ENCODE assay signal across 12 cellular contexts in the genomic region with DNA sequence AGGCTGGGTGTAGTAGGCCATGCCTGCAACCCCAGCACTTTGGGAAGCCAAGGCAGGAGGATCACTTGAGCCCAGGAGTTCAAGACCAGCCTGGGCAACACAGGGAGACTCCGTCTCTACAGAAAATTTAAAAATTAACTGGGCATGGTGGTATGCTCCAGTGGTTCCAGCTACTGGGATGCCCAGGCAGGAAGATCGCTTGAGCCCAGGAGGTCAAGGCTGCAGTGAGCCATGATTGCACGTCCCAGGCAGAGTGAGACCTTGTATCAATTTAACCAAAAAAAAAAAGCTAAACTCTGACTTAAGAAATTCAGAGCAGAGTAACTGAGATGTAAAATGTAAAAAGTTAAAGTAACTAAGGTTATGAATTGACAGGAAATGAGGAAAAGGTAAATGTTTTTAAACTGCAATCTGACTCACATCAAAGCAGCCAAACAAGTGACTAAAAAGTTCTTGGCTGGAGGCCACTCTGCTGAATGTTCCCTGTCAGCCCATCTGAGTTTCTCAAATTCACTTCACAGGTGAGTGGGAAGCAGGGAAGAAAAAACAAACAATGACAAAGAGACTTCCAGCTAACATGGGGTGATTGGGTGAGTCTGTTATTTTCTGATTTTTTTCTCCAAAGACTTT. TPM values are rescaled to one million over a fixed set of nuclear protein-coding genes. Genes with fewer than 3 reads are reported as not detected.
DNase-seq lines count a peak whose midpoint lies in the region; TF ChIP-seq lines count a peak whose summit lies in the region.
"Had no signal": no experiment of that assay in that cellular context is flagged by ENCODE, and none has a peak within 500 bp of the region (broad histone marks: within the 10 kb centered on the region; RNA-seq: fewer than 3 reads in every experiment).

No MANE protein-coding gene starts in this region.

- no peaks in the 10 kb centered on the region for H3K27me3 ChIP-seq in fibroblast of lung (ENCODE audit: control insufficient read depth, insufficient read depth, low read length)
- H3K27me3 ChIP-seq: transverse colon had no signal

- H3K4me1 Mint-ChIP-seq in progenitor cell of endocrine pancreas (ENCODE audit: low read depth), result peaks cover 23% of the 10 kb centered on the region
- no peaks in the 10 kb centered on the region for H3K4me1 Mint-ChIP-seq in activated T-helper 2 cell treated with anti-CD3 and anti-CD28 coated beads, Interferon-gamma antibody, Interleukin-2, Interleukin-4, amounts not matched to agents 10 μg/mL and 5 μg/mL and 100 μg/mL, durations not matched to agents 14 hours and 24 hours and 36 hours (ENCODE audit: low read depth)

- no peaks in the 10 kb centered on the region for H3K27me3 Mint-ChIP-seq in progenitor cell of endocrine pancreas
- H3K27me3 Mint-ChIP-seq in activated T-helper 2 cell treated with anti-CD3 and anti-CD28 coated beads, Interferon-gamma antibody, Interleukin-2, Interleukin-4, amounts not matched to agents 10 μg/mL and 5 μg/mL and 100 μg/mL, durations not matched to agents 14 hours and 24 hours and 36 hours (ENCODE audit: low read depth), result no peaks in the 10 kb centered on the region

- H3K79me2 ChIP-seq in fibroblast of lung (ENCODE audit: control insufficient read depth, insufficient read depth, low read length), result peaks cover 2% of the 10 kb centered on the region

- peak overlapping the region; percentile 89 for H3K27ac Mint-ChIP-seq in progenitor cell of endocrine pancreas
- no peak overlapping the region for H3K27ac Mint-ChIP-seq in activated T-helper 2 cell treated with anti-CD3 and anti-CD28 coated beads, Interferon-gamma antibody, Interleukin-2, Interleukin-4, amounts not matched to agents 10 μg/mL and 5 μg/mL and 100 μg/mL, durations not matched to agents 14 hours and 24 hours and 36 hours

- intact Hi-C loops in activated T-helper 2 cell treated with anti-CD3 and anti-CD28 coated beads, Interferon-gamma antibody, Interleukin-2, Interleukin-4, amounts not matched to agents 10 μg/mL and 5 μg/mL and 100 μg/mL, durations not matched to agents 14 hours and 24 hours and 36 hours (cut with micrococcal nuclease), result no loop called here

- H2AFZ ChIP-seq in fibroblast of lung (ENCODE audit: low read length), result no peak overlapping the region

- no peak overlapping the region for H3K9ac ChIP-seq in fibroblast of lung (ENCODE audit: insufficient read depth, low read length)

- H3K36me3 Mint-ChIP-seq in progenitor cell of endocrine pancreas (ENCODE audit: insufficient read depth), result peaks cover 9% of the 10 kb centered on the region
- no peaks in the 10 kb centered on the region for H3K36me3 Mint-ChIP-seq in activated T-helper 2 cell treated with anti-CD3 and anti-CD28 coated beads, Interferon-gamma antibody, Interleukin-2, Interleukin-4, amounts not matched to agents 10 μg/mL and 5 μg/mL and 100 μg/mL, durations not matched to agents 14 hours and 24 hours and 36 hours (ENCODE audit: low read depth)

- TF ChIP-seq CTCF in fibroblast of lung (conservative IDR thresholded peaks at IDR 0.05 in 1 of 2, IDR thresholded peaks at IDR 0.05 in 1 of 2; ENCODE audit: low read depth in 1 of 2, low read length in 2 of 2) (no peak), progenitor cell of endocrine pancreas (IDR thresholded peaks at IDR 0.05; ENCODE audit: unreplicated experiment) (no peak)

- H3K4me3 ChIP-seq in fibroblast of lung (replicated peaks in 1 of 4; ENCODE audit: control extremely low read depth in 1 of 4, insufficient read depth in 1 of 4, low read depth in 3 of 4, low read length in 4 of 4), result no peak overlapping the region
- H3K4me3 ChIP-seq: transverse colon had no signal

- no peak overlapping the region for H3K4me3 Mint-ChIP-seq in progenitor cell of endocrine pancreas (ENCODE audit: low read depth)
- no peak overlapping the region for H3K4me3 Mint-ChIP-seq in activated T-helper 2 cell treated with anti-CD3 and anti-CD28 coated beads, Interferon-gamma antibody, Interleukin-2, Interleukin-4, amounts not matched to agents 10 μg/mL and 5 μg/mL and 100 μg/mL, durations not matched to agents 14 hours and 24 hours and 36 hours (ENCODE audit: low read depth)

- H3K4me1 ChIP-seq in fibroblast of lung (ENCODE audit: control insufficient read depth, extremely low read depth, insufficient read depth, low read length), result peaks cover 3% of the 10 kb centered on the region

- H3K9me3 Mint-ChIP-seq in progenitor cell of endocrine pancreas (ENCODE audit: low read depth), result peaks cover 2% of the 10 kb centered on the region
- peaks cover 6% of the 10 kb centered on the region for H3K9me3 Mint-ChIP-seq in activated T-helper 2 cell treated with anti-CD3 and anti-CD28 coated beads, Interferon-gamma antibody, Interleukin-2, Interleukin-4, amounts not matched to agents 10 μg/mL and 5 μg/mL and 100 μg/mL, durations not matched to agents 14 hours and 24 hours and 36 hours

- H3K36me3 ChIP-seq in fibroblast of lung (ENCODE audit: control insufficient read depth, insufficient read depth, low read length), result no peaks in the 10 kb centered on the region
- H3K36me3 ChIP-seq: transverse colon had no signal

- no peak overlapping the region for H3K4me2 ChIP-seq in fibroblast of lung (ENCODE audit: extremely low read depth, insufficient read depth, low read length)

- H4K20me1 ChIP-seq in fibroblast of lung (ENCODE audit: control insufficient read depth, extremely low read depth, insufficient read depth, low read length), result no peaks in the 10 kb centered on the region

- no peaks in the 10 kb centered on the region for H3K9me3 ChIP-seq in fibroblast of lung (ENCODE audit: control insufficient read depth, insufficient read depth, low read depth, low read length)
- H3K9me3 ChIP-seq: transverse colon had no signal

- no peak overlapping the region for H3K27ac ChIP-seq in fibroblast of lung (ENCODE audit: insufficient read depth, low read length)
- H3K27ac ChIP-seq: transverse colon had no signal

- peak in 2 of 3 experiments; percentile 12 to 36 for DNase-seq in NCI-H1417 (lab: John Stamatoyannopoulos, UW)
- DNase-seq in NCI-H1417 treated with DMSO at 0.1 percent for 48 hours (lab: John Stamatoyannopoulos, UW), result no peak
- DNase-seq in NCI-H2196 treated with DMSO at 0.1 percent for 48 hours (lab: John Stamatoyannopoulos, UW; ENCODE audit: unreplicated experiment), result peak; percentile 40
- DNase-seq in fibroblast of lung (ENCODE audit: low read depth in 2 of 2), result peak; percentile 26 to 73
- DNase-seq in progenitor cell of endocrine pancreas (ENCODE audit: low spot score, unreplicated experiment), result no peak
- DNase-seq in activated T-helper 2 cell treated with anti-CD3 and anti-CD28 coated beads, Interferon-gamma antibody, Interleukin-2, Interleukin-4, amounts not matched to agents 10 μg/mL and 5 μg/mL and 100 μg/mL, durations not matched to agents 14 hours and 24 hours and 36 hours (ENCODE audit: low spot score), result no peak
- DNase-seq in activated gamma-delta T cell treated with Interleukin-2 at 50 U/mL for 16 hours, result no peak
- no peak for DNase-seq in NCI-H128 (lab: John Stamatoyannopoulos, UW; ENCODE audit: unreplicated experiment)
- DNase-seq: activated T-cell treated with anti-CD3 and anti-CD28 coated beads, Interleukin-2, amount 50 U/mL, for 48 hours; NCI-H82; T-helper 9 cell; transverse colon had no signal

RNA-seq across cellular contexts. Expression of gene PRKD1, which starts 21.3 kb away (rescaled TPM):
- total RNA-seq in fibroblast of lung (15.9 and 20.1 TPM in 2 replicates), progenitor cell of endocrine pancreas (23.6 and 29.9 TPM in 2 replicates)
- polyA plus RNA-seq in fibroblast of lung, result 22.2 and 26.2 TPM in 2 replicates
- polyA plus RNA-seq in fibroblast of lung (2012), result 16.3 and 17.6 TPM in 2 replicates
- polyA minus RNA-seq in fibroblast of lung (ENCODE audit: low replicate concordance), result 7.2 and 8.9 TPM in 2 replicates
- not detected in 2 replicates for total RNA-seq in activated T-helper 2 cell treated with anti-CD3 and anti-CD28 coated beads, Interferon-gamma antibody, Interleukin-2, Interleukin-4, amounts not matched to agents 10 μg/mL and 5 μg/mL and 100 μg/mL, durations not matched to agents 14 hours and 24 hours and 36 hours

Comparison
In these comparisons a context has a peak if more than half of its experiments do, and no peak if none do; other contexts are left out.
1. DNase-seq: peak in NCI-H1417 (2 of 3), NCI-H2196 treated with DMSO at 0.1 percent for 48 hours (single experiment) and fibroblast of lung (2 of 2); none in NCI-H1417 treated with DMSO at 0.1 percent for 48 hours (single experiment), progenitor cell of endocrine pancreas (single experiment), activated T-helper 2 cell treated with anti-CD3 and anti-CD28 coated beads, Interferon-gamma antibody, Interleukin-2, Interleukin-4, amounts not matched to agents 10 μg/mL and 5 μg/mL and 100 μg/mL, durations not matched to agents 14 hours and 24 hours and 36 hours (single experiment), activated gamma-delta T cell treated with Interleukin-2 at 50 U/mL for 16 hours (single experiment) and NCI-H128 (single experiment).
2. RNA of gene PRKD1, which starts 21.3 kb away (total RNA-seq): 23.6 to 29.9 TPM in progenitor cell of endocrine pancreas and 15.9 to 20.1 TPM in fibroblast of lung; not detected in activated T-helper 2 cell treated with anti-CD3 and anti-CD28 coated beads, Interferon-gamma antibody, Interleukin-2, Interleukin-4, amounts not matched to agents 10 μg/mL and 5 μg/mL and 100 μg/mL, durations not matched to agents 14 hours and 24 hours and 36 hours; every median in the first group is over 10 times any median in the second.